In genomic region chr1:98467584-98467983, GRCh38 we compare ENCODE assay signal across 18 cellular contexts.
DNase-seq lines count a peak whose midpoint lies in the region; ATAC-seq and TF ChIP-seq lines count a peak whose summit lies in the region.
"Had no signal": no experiment of that assay in that cellular context is flagged by ENCODE, and none has a peak within 500 bp of the region (broad histone marks: within the 10 kb centered on the region; RNA-seq: fewer than 3 reads in every experiment).

No MANE protein-coding gene starts in this region.

- intact Hi-C loops in HCT116 (cut with micrococcal nuclease), result loop anchor here (5.0 to 10.0 kb wide), 4 partner anchors 633 to 1280 kb away; no protein-coding TSS in a partner anchor
- intact Hi-C loops in tibial artery (cut with DNase I; ENCODE audit: low total_unique reads), result no loop called here

- H3K9me2 ChIP-seq in HCT116 (ENCODE audit: insufficient read depth), result no peaks in the 10 kb centered on the region
- H3K9me2 ChIP-seq in SK-N-SH, result no peaks in the 10 kb centered on the region

- H3K79me2 ChIP-seq in HCT116 (ENCODE audit: insufficient read depth, low read length) (no peaks in the 10 kb centered on the region), SK-N-SH (ENCODE audit: insufficient read depth) (no peaks in the 10 kb centered on the region)

- no peaks in the 10 kb centered on the region for H3K4me1 ChIP-seq in HCT116 (ENCODE audit: control insufficient read depth in 1 of 2, insufficient read depth in 2 of 2, low read length in 2 of 2)
- peaks cover 6 to 15% of the 10 kb centered on the region in 2 experiments; a peak in 3 of 4 replicates for H3K4me1 ChIP-seq in SK-N-SH (ENCODE audit: control insufficient read depth in 1 of 2, insufficient read depth in 2 of 2, low read depth in 1 of 2, low read length in 1 of 2)
- peaks cover 7% of the 10 kb centered on the region for H3K4me1 ChIP-seq in skeletal muscle satellite cell (ENCODE audit: control insufficient read depth, insufficient read depth, low read length)
- peaks cover 0 to 6% (median 0%) of the 10 kb centered on the region in 4 donors for H3K4me1 ChIP-seq in tibial artery
- H3K4me1 ChIP-seq: gastroesophageal sphincter, transverse colon had no signal

- H3K4me3 ChIP-seq in HCT116 (replicated peaks in 1 of 2; ENCODE audit: low read depth in 1 of 2, low read length in 2 of 2), result no peak overlapping the region
- peak overlapping the region in 1 of 2 experiments; percentile 9; a peak in 1 of 4 replicates for H3K4me3 ChIP-seq in SK-N-SH (ENCODE audit: low read depth in 2 of 2, low read length in 1 of 2)
- H3K4me3 ChIP-seq in fibroblast of pulmonary artery (replicated peaks; ENCODE audit: low read depth, low read length), result no peak overlapping the region
- no peak overlapping the region for H3K4me3 ChIP-seq in skeletal muscle satellite cell (ENCODE audit: low read length)
- no peak overlapping the region for H3K4me3 ChIP-seq in tibial artery
- H3K4me3 ChIP-seq: gastroesophageal sphincter, skin epidermis, transverse colon had no signal

- RAD21 ChIA-PET in HCT116 (lab: Charles Lee; ENCODE audit: low non-redundant PET in 1 of 2, low total read pairs in 2 of 2, uncharacterized antibody in 2 of 2, unreplicated experiment in 2 of 2), result interaction anchor here in 1 of 2 experiments (1.0 kb wide), 1 partner anchor 942 kb away, joined by 3 read pairs; no protein-coding TSS in a partner anchor

- TF ChIP-seq EP300 in SK-N-SH (IDR thresholded peaks at IDR 0.05; ENCODE audit: borderline replicate concordance in 1 of 2, low read depth in 1 of 2, low read length in 1 of 2), result peak in 1 of 2 experiments; percentile 79; a peak in 2 of 4 replicates

- no peak overlapping the region for H3K4me3 Mint-ChIP-seq in activated naive CD8-positive, alpha-beta T cell treated with anti-CD3 and anti-CD28 coated beads, Interleukin-2, amount 50 U/mL, for 24 hours
- H3K4me3 Mint-ChIP-seq: activated CD4-positive, alpha-beta T cell treated with anti-CD3 and anti-CD28 coated beads, Interleukin-2, amount 10 ng/mL, durations not matched to agents 24 days and 14 days; activated naive CD8-positive, alpha-beta T cell treated with anti-CD3 and anti-CD28 coated beads, Interleukin-2, amount 10 ng/mL, durations not matched to agents 7 days and 5 days; memory B cell; natural killer cell; stimulated activated naive CD8-positive, alpha-beta T cell treated with anti-CD3 and anti-CD28 coated beads, Interleukin-15, Interleukin-2, amounts not matched to agents 100 ng/mL and 50 ng/mL, for 24 hours had no signal

- no peak for TF ChIP-seq RAD21 in HCT116 (IDR thresholded peaks at IDR 0.05; ENCODE audit: low read depth)
- peak; percentile 56 for TF ChIP-seq RAD21 in SK-N-SH (IDR thresholded peaks at IDR 0.05; ENCODE audit: low read length)

- no peaks in the 10 kb centered on the region for H3K9me3 Mint-ChIP-seq in activated naive CD8-positive, alpha-beta T cell treated with anti-CD3 and anti-CD28 coated beads, Interleukin-2, amount 50 U/mL, for 24 hours
- H3K9me3 Mint-ChIP-seq: activated CD4-positive, alpha-beta T cell treated with anti-CD3 and anti-CD28 coated beads, Interleukin-2, amount 10 ng/mL, durations not matched to agents 24 days and 14 days; activated naive CD8-positive, alpha-beta T cell treated with anti-CD3 and anti-CD28 coated beads, Interleukin-2, amount 10 ng/mL, durations not matched to agents 7 days and 5 days; memory B cell; natural killer cell; stimulated activated naive CD8-positive, alpha-beta T cell treated with anti-CD3 and anti-CD28 coated beads, Interleukin-15, Interleukin-2, amounts not matched to agents 100 ng/mL and 50 ng/mL, for 24 hours had no signal

- no peak for ATAC-seq in HCT116
- ATAC-seq in activated naive CD8-positive, alpha-beta T cell treated with anti-CD3 and anti-CD28 coated beads, Interleukin-2, amount 50 U/mL, for 24 hours, result no peak
- ATAC-seq: gastroesophageal sphincter had no signal

- WGBS in SK-N-SH (ENCODE audit: low lambda C conversion rate), result 28% methylated on average over 4 of the region's 4 CpGs

- no peaks in the 10 kb centered on the region for H3K27me3 ChIP-seq in HCT116 (ENCODE audit: insufficient read depth, low read length)
- no peaks in the 10 kb centered on the region for H3K27me3 ChIP-seq in SK-N-SH (ENCODE audit: insufficient read depth)
- H3K27me3 ChIP-seq in skeletal muscle satellite cell (ENCODE audit: control insufficient read depth, insufficient read depth, low read length), result no peaks in the 10 kb centered on the region
- no peaks in the 10 kb centered on the region for H3K27me3 ChIP-seq in tibial artery
- H3K27me3 ChIP-seq: gastroesophageal sphincter, transverse colon had no signal

- no peaks in the 10 kb centered on the region for H3K36me3 ChIP-seq in HCT116 (ENCODE audit: control insufficient read depth in 1 of 2, insufficient read depth in 2 of 2, low read length in 2 of 2)
- no peaks in the 10 kb centered on the region for H3K36me3 ChIP-seq in SK-N-SH (replicated peaks in 1 of 2; ENCODE audit: control insufficient read depth in 1 of 2, insufficient read depth in 2 of 2, low read length in 1 of 2)
- no peaks in the 10 kb centered on the region for H3K36me3 ChIP-seq in skeletal muscle satellite cell (ENCODE audit: insufficient read depth, low read length)
- H3K36me3 ChIP-seq in tibial artery, result no peaks in the 10 kb centered on the region
- H3K36me3 ChIP-seq: gastroesophageal sphincter, transverse colon had no signal

- no peak for DNase-seq in HCT116 (ENCODE audit: low read depth, low spot score)
- DNase-seq in SK-N-SH, result peak; percentile 4
- peak; percentile 8 for DNase-seq in fibroblast of pulmonary artery (ENCODE audit: low read depth)
- DNase-seq in tibial artery, result no peak
- no peak for DNase-seq in NCI-H2227 treated with DMSO at 0.1 percent for 48 hours (lab: John Stamatoyannopoulos, UW)
- no peak for DNase-seq in activated naive CD8-positive, alpha-beta T cell treated with anti-CD3 and anti-CD28 coated beads, Interleukin-2, amount 50 U/mL, for 24 hours
- DNase-seq: activated naive CD8-positive, alpha-beta T cell treated with anti-CD3 and anti-CD28 coated beads, Interleukin-2, amount 10 ng/mL, durations not matched to agents 7 days and 5 days; natural killer cell; stimulated activated CD4-positive, alpha-beta T cell treated with anti-CD3 and anti-CD28 coated beads, Interleukin-4, amount 100 ng/mL, for 1 hour; transverse colon had no signal

- no peaks in the 10 kb centered on the region for H3K27me3 Mint-ChIP-seq in activated naive CD8-positive, alpha-beta T cell treated with anti-CD3 and anti-CD28 coated beads, Interleukin-2, amount 50 U/mL, for 24 hours
- H3K27me3 Mint-ChIP-seq: memory B cell; progenitor cell of endocrine pancreas; stimulated activated naive CD8-positive, alpha-beta T cell treated with anti-CD3 and anti-CD28 coated beads, Interleukin-15, Interleukin-2, amounts not matched to agents 100 ng/mL and 50 ng/mL, for 24 hours had no signal

- POLR2A ChIA-PET in HCT116 (lab: Charles Lee) (no interaction called here), SK-N-SH (lab: Yijun Ruan, JAX) (interaction anchor here (0.8 to 1.2 kb wide), 3 partner anchors 15 to 419 kb away, joined by 3 to 5 read pairs (median 4); no protein-coding TSS in a partner anchor)

- no peaks in the 10 kb centered on the region for H4K20me1 ChIP-seq in HCT116 (ENCODE audit: insufficient read depth)
- H4K20me1 ChIP-seq in SK-N-SH (ENCODE audit: insufficient read depth), result no peaks in the 10 kb centered on the region

- H3K9ac ChIP-seq in HCT116 (ENCODE audit: low read length) (no peak overlapping the region), SK-N-SH (peak overlapping the region; percentile 32; the same call in 1 of the 2 replicates), skeletal muscle satellite cell (ENCODE audit: low read depth, low read length) (peak overlapping the region; percentile 71)

- peak overlapping the region; percentile 63 for H2AFZ ChIP-seq in HCT116 (ENCODE audit: low read depth, low read length, poor library complexity, severe bottlenecking)
- H2AFZ ChIP-seq in SK-N-SH (ENCODE audit: low read depth), result peak overlapping the region; percentile 94

- H3K9me3 ChIP-seq in HCT116 (ENCODE audit: control insufficient read depth in 1 of 2, insufficient read depth in 1 of 2, low read depth in 1 of 2, low read length in 2 of 2) (no peaks in the 10 kb centered on the region), SK-N-SH (no peaks in the 10 kb centered on the region), skeletal muscle satellite cell (replicated peaks; ENCODE audit: low read length) (no peaks in the 10 kb centered on the region), tibial artery (no peaks in the 10 kb centered on the region)
- H3K9me3 ChIP-seq: gastroesophageal sphincter, transverse colon had no signal

- no peaks in the 10 kb centered on the region for H3K36me3 Mint-ChIP-seq in activated naive CD8-positive, alpha-beta T cell treated with anti-CD3 and anti-CD28 coated beads, Interleukin-2, amount 50 U/mL, for 24 hours (ENCODE audit: low read depth)
- H3K36me3 Mint-ChIP-seq: activated naive CD8-positive, alpha-beta T cell treated with anti-CD3 and anti-CD28 coated beads, Interleukin-2, amount 10 ng/mL, durations not matched to agents 7 days and 5 days; memory B cell; natural killer cell had no signal

- no TSS peak for BruUV-seq in HCT116 (replicated peaks; lab: Mats Ljungman, UMichigan)

- CTCF ChIA-PET in HCT116 (lab: Charles Lee) (interaction anchor here (0.9 to 1.5 kb wide), 9 partner anchors 12 to 997 kb away, joined by 3 to 10 read pairs (median 3); no protein-coding TSS in a partner anchor), SK-N-SH (lab: Yijun Ruan, JAX) (interaction anchor here (0.7 to 4.3 kb wide), 55 partner anchors 8 to 1945 kb away, joined by 3 to 53 read pairs (median 4); partner anchors contain the start of gene SNX7)

- H3K27ac Mint-ChIP-seq in activated naive CD8-positive, alpha-beta T cell treated with anti-CD3 and anti-CD28 coated beads, Interleukin-2, amount 50 U/mL, for 24 hours, result no peak overlapping the region
- H3K27ac Mint-ChIP-seq: activated CD4-positive, alpha-beta T cell treated with anti-CD3 and anti-CD28 coated beads, Interleukin-2, amount 10 ng/mL, durations not matched to agents 24 days and 14 days; activated naive CD8-positive, alpha-beta T cell treated with anti-CD3 and anti-CD28 coated beads, Interleukin-2, amount 10 ng/mL, durations not matched to agents 7 days and 5 days; memory B cell; natural killer cell; progenitor cell of endocrine pancreas; stimulated activated naive CD8-positive, alpha-beta T cell treated with anti-CD3 and anti-CD28 coated beads, Interleukin-15, Interleukin-2, amounts not matched to agents 100 ng/mL and 50 ng/mL, for 24 hours had no signal

- H3K4me1 Mint-ChIP-seq in activated naive CD8-positive, alpha-beta T cell treated with anti-CD3 and anti-CD28 coated beads, Interleukin-2, amount 50 U/mL, for 24 hours, result no peaks in the 10 kb centered on the region
- H3K4me1 Mint-ChIP-seq: activated CD4-positive, alpha-beta T cell treated with anti-CD3 and anti-CD28 coated beads, Interleukin-2, amount 10 ng/mL, durations not matched to agents 24 days and 14 days; activated naive CD8-positive, alpha-beta T cell treated with anti-CD3 and anti-CD28 coated beads, Interleukin-2, amount 10 ng/mL, durations not matched to agents 7 days and 5 days; memory B cell had no signal

- no peak for TF ChIP-seq POLR2A in HCT116 (IDR thresholded peaks at IDR 0.05; ENCODE audit: borderline replicate concordance, extremely low read depth, insufficient read depth, insufficient read length)

- H3K4me2 ChIP-seq in HCT116 (ENCODE audit: low read length), result no peak overlapping the region
- H3K4me2 ChIP-seq in SK-N-SH, result peak overlapping the region; percentile 66; the same call in 1 of the 2 replicates
- H3K4me2 ChIP-seq in skeletal muscle satellite cell (ENCODE audit: low read length), result peak overlapping the region; percentile 64

- no peaks in the 10 kb centered on the region for H3F3A ChIP-seq in SK-N-SH (replicated peaks; ENCODE audit: insufficient read depth)

- H3K27ac ChIP-seq in HCT116 (ENCODE audit: low read depth, low read length) (no peak overlapping the region), SK-N-SH (ENCODE audit: low read depth in 2 of 2, low read length in 1 of 2) (peak overlapping the region in 1 of 2 experiments; percentile 82; a peak in 2 of 4 replicates), tibial artery (no peak overlapping the region)
- H3K27ac ChIP-seq: epithelial cell of prostate, gastroesophageal sphincter, skin epidermis, transverse colon had no signal

- TF ChIP-seq CTCF in HCT116 (IDR thresholded peaks at IDR 0.05 in 2 of 3, conservative IDR thresholded peaks at IDR 0.05 in 1 of 3; ENCODE audit: borderline replicate concordance in 1 of 3, insufficient read depth in 1 of 3, low read depth in 2 of 3, low read length in 2 of 3), result no peak
- no peak for TF ChIP-seq CTCF in SK-N-SH (IDR thresholded peaks at IDR 0.05)
- no peak for TF ChIP-seq CTCF in fibroblast of pulmonary artery (IDR thresholded peaks at IDR 0.05; ENCODE audit: low read length, missing control alignments)
- no peak for TF ChIP-seq CTCF in tibial artery (IDR thresholded peaks at IDR 0.05)

Comparison
In these comparisons a context has a peak if more than half of its experiments do, and no peak if none do; other contexts are left out.
1. DNase-seq: peak in SK-N-SH (single experiment) and fibroblast of pulmonary artery (single experiment); none in HCT116 (single experiment), tibial artery (0 of 2), NCI-H2227 treated with DMSO at 0.1 percent for 48 hours (single experiment) and activated naive CD8-positive, alpha-beta T cell treated with anti-CD3 and anti-CD28 coated beads, Interleukin-2, amount 50 U/mL, for 24 hours (single experiment).
2. Of the 11 proteins assayed by ChIP-seq in both SK-N-SH and HCT116: peak only in SK-N-SH: RAD21; only in HCT116: none; in both: none; in neither: 10.